ENCODE assay signal across 1 cellular context in the genomic region with DNA sequence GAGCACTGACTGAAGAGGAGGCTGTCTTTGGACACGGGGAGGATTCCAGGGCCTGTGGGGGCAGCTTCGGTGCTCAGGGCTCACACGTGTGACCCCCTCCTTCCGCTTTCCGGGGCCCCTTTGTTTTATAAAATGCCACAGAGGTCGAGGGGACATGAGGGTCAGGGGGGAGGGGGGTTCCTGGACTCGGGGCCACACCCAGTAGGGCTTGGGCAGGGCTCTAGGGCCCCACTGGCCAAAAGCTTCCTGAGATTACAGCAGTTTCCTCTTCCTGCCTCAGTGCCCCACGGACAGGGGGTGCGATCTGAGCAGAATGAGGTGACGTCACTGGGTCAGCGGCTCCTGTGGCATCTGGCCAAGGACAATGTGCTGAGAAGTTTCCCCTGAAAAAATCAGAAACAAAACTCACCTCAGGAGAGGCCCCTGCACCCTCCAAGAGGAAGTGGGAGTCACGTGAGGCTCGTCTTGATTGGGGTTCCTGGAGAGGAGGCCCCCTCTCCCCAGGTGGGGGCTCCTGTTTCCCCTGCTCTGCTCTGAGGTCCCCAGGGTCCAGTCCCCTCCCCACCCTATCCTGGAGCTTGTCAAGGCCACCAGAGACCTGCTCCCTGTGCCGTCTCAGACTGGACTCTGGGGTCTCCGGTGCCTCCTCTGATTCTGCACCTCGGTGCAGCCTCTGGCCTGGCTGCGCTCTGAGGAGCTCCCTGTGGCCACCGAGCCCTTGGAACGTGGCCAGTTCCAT.
TF ChIP-seq lines count a peak whose summit lies in the region.

No MANE protein-coding gene starts in this region.

TF ChIP-seq in HepG2, 621 proteins besides CTCF, POLR2A, EP300 and RAD21 (continued from another document and continues in another):
- TF ChIP-seq, protein P1, sequence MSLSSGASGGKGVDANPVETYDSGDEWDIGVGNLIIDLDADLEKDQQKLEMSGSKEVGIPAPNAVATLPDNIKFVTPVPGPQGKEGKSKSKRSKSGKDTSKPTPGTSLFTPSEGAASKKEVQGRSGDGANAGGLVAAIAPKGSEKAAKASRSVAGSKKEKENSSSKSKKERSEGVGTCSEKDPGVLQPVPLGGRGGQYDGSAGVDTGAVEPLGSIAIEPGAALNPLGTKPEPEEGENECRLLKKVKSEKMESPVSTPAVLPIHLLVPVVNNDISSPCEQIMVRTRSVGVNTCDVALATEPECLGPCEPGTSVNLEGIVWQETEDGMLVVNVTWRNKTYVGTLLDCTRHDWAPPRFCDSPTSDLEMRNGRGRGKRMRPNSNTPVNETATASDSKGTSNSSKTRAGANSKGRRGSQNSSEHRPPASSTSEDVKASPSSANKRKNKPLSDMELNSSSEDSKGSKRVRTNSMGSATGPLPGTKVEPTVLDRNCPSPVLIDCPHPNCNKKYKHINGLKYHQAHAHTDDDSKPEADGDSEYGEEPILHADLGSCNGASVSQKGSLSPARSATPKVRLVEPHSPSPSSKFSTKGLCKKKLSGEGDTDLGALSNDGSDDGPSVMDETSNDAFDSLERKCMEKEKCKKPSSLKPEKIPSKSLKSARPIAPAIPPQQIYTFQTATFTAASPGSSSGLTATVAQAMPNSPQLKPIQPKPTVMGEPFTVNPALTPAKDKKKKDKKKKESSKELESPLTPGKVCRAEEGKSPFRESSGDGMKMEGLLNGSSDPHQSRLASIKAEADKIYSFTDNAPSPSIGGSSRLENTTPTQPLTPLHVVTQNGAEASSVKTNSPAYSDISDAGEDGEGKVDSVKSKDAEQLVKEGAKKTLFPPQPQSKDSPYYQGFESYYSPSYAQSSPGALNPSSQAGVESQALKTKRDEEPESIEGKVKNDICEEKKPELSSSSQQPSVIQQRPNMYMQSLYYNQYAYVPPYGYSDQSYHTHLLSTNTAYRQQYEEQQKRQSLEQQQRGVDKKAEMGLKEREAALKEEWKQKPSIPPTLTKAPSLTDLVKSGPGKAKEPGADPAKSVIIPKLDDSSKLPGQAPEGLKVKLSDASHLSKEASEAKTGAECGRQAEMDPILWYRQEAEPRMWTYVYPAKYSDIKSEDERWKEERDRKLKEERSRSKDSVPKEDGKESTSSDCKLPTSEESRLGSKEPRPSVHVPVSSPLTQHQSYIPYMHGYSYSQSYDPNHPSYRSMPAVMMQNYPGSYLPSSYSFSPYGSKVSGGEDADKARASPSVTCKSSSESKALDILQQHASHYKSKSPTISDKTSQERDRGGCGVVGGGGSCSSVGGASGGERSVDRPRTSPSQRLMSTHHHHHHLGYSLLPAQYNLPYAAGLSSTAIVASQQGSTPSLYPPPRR (CRISPR knock-in tag; IDR thresholded peaks at IDR 0.05; ENCODE audit: borderline replicate concordance): no peak
- TF ChIP-seq ZFX (CRISPR knock-in tag; IDR thresholded peaks at IDR 0.05; ENCODE audit: low read depth): peak; percentile 25; the same call in 1 of the 2 replicates
- TF ChIP-seq ZNF251 (CRISPR knock-in tag; IDR thresholded peaks at IDR 0.05): no peak
- TF ChIP-seq, protein P2, sequence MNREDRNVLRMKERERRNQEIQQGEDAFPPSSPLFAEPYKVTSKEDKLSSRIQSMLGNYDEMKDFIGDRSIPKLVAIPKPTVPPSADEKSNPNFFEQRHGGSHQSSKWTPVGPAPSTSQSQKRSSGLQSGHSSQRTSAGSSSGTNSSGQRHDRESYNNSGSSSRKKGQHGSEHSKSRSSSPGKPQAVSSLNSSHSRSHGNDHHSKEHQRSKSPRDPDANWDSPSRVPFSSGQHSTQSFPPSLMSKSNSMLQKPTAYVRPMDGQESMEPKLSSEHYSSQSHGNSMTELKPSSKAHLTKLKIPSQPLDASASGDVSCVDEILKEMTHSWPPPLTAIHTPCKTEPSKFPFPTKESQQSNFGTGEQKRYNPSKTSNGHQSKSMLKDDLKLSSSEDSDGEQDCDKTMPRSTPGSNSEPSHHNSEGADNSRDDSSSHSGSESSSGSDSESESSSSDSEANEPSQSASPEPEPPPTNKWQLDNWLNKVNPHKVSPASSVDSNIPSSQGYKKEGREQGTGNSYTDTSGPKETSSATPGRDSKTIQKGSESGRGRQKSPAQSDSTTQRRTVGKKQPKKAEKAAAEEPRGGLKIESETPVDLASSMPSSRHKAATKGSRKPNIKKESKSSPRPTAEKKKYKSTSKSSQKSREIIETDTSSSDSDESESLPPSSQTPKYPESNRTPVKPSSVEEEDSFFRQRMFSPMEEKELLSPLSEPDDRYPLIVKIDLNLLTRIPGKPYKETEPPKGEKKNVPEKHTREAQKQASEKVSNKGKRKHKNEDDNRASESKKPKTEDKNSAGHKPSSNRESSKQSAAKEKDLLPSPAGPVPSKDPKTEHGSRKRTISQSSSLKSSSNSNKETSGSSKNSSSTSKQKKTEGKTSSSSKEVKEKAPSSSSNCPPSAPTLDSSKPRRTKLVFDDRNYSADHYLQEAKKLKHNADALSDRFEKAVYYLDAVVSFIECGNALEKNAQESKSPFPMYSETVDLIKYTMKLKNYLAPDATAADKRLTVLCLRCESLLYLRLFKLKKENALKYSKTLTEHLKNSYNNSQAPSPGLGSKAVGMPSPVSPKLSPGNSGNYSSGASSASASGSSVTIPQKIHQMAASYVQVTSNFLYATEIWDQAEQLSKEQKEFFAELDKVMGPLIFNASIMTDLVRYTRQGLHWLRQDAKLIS (CRISPR knock-in tag; IDR thresholded peaks at IDR 0.05): no peak
- TF ChIP-seq YEATS4 (CRISPR knock-in tag; IDR thresholded peaks at IDR 0.05; ENCODE audit: borderline replicate concordance): no peak
- TF ChIP-seq MXD4 (CRISPR knock-in tag; IDR thresholded peaks at IDR 0.05): no peak
- TF ChIP-seq, protein P3, sequence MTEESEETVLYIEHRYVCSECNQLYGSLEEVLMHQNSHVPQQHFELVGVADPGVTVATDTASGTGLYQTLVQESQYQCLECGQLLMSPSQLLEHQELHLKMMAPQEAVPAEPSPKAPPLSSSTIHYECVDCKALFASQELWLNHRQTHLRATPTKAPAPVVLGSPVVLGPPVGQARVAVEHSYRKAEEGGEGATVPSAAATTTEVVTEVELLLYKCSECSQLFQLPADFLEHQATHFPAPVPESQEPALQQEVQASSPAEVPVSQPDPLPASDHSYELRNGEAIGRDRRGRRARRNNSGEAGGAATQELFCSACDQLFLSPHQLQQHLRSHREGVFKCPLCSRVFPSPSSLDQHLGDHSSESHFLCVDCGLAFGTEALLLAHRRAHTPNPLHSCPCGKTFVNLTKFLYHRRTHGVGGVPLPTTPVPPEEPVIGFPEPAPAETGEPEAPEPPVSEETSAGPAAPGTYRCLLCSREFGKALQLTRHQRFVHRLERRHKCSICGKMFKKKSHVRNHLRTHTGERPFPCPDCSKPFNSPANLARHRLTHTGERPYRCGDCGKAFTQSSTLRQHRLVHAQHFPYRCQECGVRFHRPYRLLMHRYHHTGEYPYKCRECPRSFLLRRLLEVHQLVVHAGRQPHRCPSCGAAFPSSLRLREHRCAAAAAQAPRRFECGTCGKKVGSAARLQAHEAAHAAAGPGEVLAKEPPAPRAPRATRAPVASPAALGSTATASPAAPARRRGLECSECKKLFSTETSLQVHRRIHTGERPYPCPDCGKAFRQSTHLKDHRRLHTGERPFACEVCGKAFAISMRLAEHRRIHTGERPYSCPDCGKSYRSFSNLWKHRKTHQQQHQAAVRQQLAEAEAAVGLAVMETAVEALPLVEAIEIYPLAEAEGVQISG (CRISPR knock-in tag; IDR thresholded peaks at IDR 0.05): no peak
- TF ChIP-seq, protein P4, sequence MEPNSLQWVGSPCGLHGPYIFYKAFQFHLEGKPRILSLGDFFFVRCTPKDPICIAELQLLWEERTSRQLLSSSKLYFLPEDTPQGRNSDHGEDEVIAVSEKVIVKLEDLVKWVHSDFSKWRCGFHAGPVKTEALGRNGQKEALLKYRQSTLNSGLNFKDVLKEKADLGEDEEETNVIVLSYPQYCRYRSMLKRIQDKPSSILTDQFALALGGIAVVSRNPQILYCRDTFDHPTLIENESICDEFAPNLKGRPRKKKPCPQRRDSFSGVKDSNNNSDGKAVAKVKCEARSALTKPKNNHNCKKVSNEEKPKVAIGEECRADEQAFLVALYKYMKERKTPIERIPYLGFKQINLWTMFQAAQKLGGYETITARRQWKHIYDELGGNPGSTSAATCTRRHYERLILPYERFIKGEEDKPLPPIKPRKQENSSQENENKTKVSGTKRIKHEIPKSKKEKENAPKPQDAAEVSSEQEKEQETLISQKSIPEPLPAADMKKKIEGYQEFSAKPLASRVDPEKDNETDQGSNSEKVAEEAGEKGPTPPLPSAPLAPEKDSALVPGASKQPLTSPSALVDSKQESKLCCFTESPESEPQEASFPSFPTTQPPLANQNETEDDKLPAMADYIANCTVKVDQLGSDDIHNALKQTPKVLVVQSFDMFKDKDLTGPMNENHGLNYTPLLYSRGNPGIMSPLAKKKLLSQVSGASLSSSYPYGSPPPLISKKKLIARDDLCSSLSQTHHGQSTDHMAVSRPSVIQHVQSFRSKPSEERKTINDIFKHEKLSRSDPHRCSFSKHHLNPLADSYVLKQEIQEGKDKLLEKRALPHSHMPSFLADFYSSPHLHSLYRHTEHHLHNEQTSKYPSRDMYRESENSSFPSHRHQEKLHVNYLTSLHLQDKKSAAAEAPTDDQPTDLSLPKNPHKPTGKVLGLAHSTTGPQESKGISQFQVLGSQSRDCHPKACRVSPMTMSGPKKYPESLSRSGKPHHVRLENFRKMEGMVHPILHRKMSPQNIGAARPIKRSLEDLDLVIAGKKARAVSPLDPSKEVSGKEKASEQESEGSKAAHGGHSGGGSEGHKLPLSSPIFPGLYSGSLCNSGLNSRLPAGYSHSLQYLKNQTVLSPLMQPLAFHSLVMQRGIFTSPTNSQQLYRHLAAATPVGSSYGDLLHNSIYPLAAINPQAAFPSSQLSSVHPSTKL (CRISPR knock-in tag; IDR thresholded peaks at IDR 0.05): no peak
- no peak for TF ChIP-seq GZF1 (CRISPR knock-in tag; IDR thresholded peaks at IDR 0.05)
- TF ChIP-seq, protein P5, sequence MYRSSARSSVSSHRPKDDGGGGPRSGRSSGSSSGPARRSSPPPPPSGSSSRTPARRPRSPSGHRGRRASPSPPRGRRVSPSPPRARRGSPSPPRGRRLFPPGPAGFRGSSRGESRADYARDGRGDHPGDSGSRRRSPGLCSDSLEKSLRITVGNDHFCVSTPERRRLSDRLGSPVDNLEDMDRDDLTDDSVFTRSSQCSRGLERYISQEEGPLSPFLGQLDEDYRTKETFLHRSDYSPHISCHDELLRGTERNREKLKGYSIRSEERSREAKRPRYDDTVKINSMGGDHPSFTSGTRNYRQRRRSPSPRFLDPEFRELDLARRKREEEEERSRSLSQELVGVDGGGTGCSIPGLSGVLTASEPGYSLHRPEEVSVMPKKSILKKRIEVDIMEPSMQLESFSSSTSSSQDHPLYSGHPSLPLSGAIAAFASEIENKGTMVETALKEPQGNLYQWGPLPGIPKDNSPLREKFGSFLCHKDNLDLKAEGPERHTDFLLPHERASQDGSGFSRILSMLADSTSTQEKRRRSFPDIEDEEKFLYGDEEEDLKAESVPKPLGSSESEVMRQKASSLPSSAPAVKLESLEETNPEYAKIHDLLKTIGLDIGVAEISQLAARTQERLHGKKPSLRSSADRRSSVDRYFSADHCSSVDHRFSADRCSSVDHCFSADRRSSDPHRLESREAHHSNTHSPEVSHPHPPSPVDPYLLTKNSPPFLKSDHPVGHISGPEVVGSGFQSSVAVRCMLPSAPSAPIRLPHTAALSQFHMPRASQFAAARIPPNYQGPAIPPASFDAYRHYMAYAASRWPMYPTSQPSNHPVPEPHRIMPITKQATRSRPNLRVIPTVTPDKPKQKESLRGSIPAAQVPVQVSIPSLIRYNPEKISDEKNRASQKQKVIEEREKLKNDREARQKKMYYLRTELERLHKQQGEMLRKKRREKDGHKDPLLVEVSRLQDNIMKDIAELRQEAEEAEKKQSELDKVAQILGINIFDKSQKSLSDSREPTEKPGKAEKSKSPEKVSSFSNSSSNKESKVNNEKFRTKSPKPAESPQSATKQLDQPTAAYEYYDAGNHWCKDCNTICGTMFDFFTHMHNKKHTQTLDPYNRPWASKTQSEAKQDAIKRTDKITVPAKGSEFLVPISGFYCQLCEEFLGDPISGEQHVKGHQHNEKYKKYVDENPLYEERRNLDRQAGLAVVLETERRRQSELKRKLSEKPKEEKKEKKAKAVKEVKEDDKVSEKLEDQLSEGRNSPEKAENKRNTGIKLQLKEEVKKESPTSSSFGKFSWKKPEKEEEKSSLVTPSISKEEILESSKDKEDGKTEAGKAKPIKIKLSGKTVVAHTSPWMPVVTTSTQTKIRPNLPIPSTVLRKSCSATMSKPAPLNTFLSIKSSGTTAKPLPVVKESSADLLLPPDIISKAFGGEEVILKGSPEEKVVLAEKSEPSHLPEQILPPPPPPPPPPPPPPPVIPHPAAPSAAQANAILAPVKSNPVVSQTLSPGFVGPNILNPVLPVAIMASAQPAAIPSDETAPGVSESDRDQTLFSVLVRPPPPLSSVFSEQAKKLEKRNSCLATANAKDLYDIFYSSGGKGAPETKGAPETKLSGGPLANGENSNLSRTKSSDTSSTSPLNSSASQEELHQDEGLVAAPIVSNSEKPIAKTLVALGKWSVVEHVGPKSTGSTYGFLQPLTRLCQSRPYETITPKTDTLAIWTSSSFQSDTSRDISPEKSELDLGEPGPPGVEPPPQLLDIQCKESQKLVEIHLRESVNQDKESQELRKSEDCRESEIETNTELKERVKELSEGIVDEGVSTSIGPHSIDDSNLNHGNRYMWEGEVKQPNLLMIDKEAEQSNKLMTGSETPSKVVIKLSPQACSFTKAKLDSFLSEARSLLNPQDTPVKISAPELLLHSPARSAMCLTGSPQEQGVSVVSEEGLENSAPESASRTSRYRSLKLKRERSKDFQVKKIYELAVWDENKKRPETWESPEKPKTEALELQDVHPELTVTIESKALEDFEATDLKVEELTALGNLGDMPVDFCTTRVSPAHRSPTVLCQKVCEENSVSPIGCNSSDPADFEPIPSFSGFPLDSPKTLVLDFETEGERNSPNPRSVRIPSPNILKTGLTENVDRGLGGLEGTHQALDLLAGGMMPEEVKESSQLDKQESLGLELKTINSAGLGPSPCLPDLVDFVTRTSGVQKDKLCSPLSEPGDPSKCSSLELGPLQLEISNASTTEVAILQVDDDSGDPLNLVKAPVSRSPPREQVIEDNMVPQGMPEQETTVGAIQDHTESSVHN (CRISPR knock-in tag; IDR thresholded peaks at IDR 0.05): no peak
- no peak for TF ChIP-seq ZFYVE20 (CRISPR knock-in tag; IDR thresholded peaks at IDR 0.05; ENCODE audit: borderline replicate concordance, low read depth)
- no peak for TF ChIP-seq ZSCAN29 (CRISPR knock-in tag; conservative IDR thresholded peaks at IDR 0.05)
- TF ChIP-seq ZNF619 (CRISPR knock-in tag; IDR thresholded peaks at IDR 0.05): no peak
- no peak for TF ChIP-seq NBN (conservative IDR thresholded peaks at IDR 0.05)
- no peak for TF ChIP-seq PRMT3 (CRISPR knock-in tag; IDR thresholded peaks at IDR 0.05; ENCODE audit: borderline replicate concordance, low read depth)
- TF ChIP-seq AGO1 (IDR thresholded peaks at IDR 0.05; ENCODE audit: low read depth, low read length, poor library complexity, severe bottlenecking): no peak
- no peak for TF ChIP-seq SMAD3 (CRISPR knock-in tag; IDR thresholded peaks at IDR 0.05)
- peak; percentile 57; the same call in 1 of the 2 replicates for TF ChIP-seq ESRRA (CRISPR knock-in tag; IDR thresholded peaks at IDR 0.05; ENCODE audit: low read depth)
- no peak for TF ChIP-seq GABPA (IDR thresholded peaks at IDR 0.05; ENCODE audit: low read depth, low read length)
- peak; percentile 34; the same call in 1 of the 2 replicates for TF ChIP-seq GABPA (CRISPR knock-in tag; IDR thresholded peaks at IDR 0.05; ENCODE audit: low read depth)
- TF ChIP-seq, protein P6, sequence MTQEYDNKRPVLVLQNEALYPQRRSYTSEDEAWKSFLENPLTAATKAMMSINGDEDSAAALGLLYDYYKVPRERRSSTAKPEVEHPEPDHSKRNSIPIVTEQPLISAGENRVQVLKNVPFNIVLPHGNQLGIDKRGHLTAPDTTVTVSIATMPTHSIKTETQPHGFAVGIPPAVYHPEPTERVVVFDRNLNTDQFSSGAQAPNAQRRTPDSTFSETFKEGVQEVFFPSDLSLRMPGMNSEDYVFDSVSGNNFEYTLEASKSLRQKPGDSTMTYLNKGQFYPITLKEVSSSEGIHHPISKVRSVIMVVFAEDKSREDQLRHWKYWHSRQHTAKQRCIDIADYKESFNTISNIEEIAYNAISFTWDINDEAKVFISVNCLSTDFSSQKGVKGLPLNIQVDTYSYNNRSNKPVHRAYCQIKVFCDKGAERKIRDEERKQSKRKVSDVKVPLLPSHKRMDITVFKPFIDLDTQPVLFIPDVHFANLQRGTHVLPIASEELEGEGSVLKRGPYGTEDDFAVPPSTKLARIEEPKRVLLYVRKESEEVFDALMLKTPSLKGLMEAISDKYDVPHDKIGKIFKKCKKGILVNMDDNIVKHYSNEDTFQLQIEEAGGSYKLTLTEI (CRISPR knock-in tag; conservative IDR thresholded peaks at IDR 0.05): no peak
- no peak for TF ChIP-seq XRCC5 (optimal IDR thresholded peaks at IDR 0.05; ENCODE audit: low read length)
